15 cellular contexts compared by ENCODE assay signal in the genomic region with DNA sequence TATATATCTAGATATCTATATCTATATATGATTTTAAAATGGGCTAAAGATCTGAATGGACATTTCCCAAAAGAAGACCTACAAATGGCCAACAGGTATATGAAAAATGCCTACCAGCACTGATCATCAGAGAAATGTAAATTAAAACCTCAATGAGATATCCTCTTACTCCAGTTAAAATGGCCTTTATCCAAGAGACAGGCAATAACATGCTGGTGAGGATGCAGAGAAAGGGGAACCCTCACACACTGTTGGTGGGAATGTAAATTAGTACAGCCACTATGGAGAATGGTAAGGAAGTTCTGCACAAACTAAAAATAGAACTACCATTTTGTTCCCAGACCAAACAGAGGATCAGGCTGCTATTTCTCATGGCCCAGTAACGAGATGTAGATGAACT.
"Had no signal": no experiment of that assay in that cellular context is flagged by ENCODE, and none has a peak within 500 bp of the region (broad histone marks: within the 10 kb centered on the region; RNA-seq: fewer than 3 reads in every experiment).

No MANE protein-coding gene starts in this region.

- H3K36me3 ChIP-seq: heart left ventricle, left ventricle myocardium inferior, neutrophil, tibial nerve had no signal

- H3K9me3 Mint-ChIP-seq: stimulated activated naive B cell treated with anti-CD40 and anti-IgM and Interleukin-4, amounts not matched to agents 10 μg/mL and 1 μg/mL and 100 μg/mL, for 72 hours; stimulated activated naive CD8-positive, alpha-beta T cell treated with anti-CD3 and anti-CD28 coated beads, Interleukin-15, amount 100 ng/mL, for 72 hours had no signal

- H3K4me3 Mint-ChIP-seq: naive thymus-derived CD4-positive, alpha-beta T cell; stimulated activated naive B cell treated with anti-CD40 and anti-IgM and Interleukin-4, amounts not matched to agents 10 μg/mL and 1 μg/mL and 100 μg/mL, for 72 hours; stimulated activated naive CD8-positive, alpha-beta T cell treated with anti-CD3 and anti-CD28 coated beads, Interleukin-15, amount 100 ng/mL, for 72 hours had no signal

- H3K27me3 ChIP-seq: heart left ventricle, testis, tibial nerve had no signal

- DNase-seq: effector CD8-positive, alpha-beta T cell; heart left ventricle; hypothalamus; left ventricle myocardium inferior; mesendoderm; naive thymus-derived CD4-positive, alpha-beta T cell; stimulated activated CD4-positive, alpha-beta T cell treated with anti-CD3 and anti-CD28 coated beads, Interleukin-2, amount 100 ng/mL, for 24 hours; stimulated activated CD4-positive, alpha-beta T cell treated with anti-CD3 and anti-CD28 coated beads, Interleukin-4, amount 100 ng/mL, for 4 hours; stimulated activated naive B cell treated with anti-CD40 and anti-IgM and Interleukin-4, amounts not matched to agents 10 μg/mL and 1 μg/mL and 100 μg/mL, for 72 hours; stimulated activated naive CD8-positive, alpha-beta T cell treated with anti-CD3 and anti-CD28 coated beads, Interleukin-15, amount 100 ng/mL, for 72 hours; testis had no signal

- H3K9me3 ChIP-seq: heart left ventricle, left ventricle myocardium inferior, neutrophil, testis, tibial nerve had no signal

- H3K4me3 ChIP-seq: coronary artery, heart left ventricle, left ventricle myocardium inferior, lung, testis, tibial nerve had no signal

- H3K4me1 Mint-ChIP-seq: stimulated activated naive B cell treated with anti-CD40 and anti-IgM and Interleukin-4, amounts not matched to agents 10 μg/mL and 1 μg/mL and 100 μg/mL, for 72 hours had no signal

- H3K27ac Mint-ChIP-seq: naive thymus-derived CD4-positive, alpha-beta T cell; stimulated activated naive B cell treated with anti-CD40 and anti-IgM and Interleukin-4, amounts not matched to agents 10 μg/mL and 1 μg/mL and 100 μg/mL, for 72 hours; stimulated activated naive CD8-positive, alpha-beta T cell treated with anti-CD3 and anti-CD28 coated beads, Interleukin-15, amount 100 ng/mL, for 72 hours had no signal

- H3K36me3 Mint-ChIP-seq: naive thymus-derived CD4-positive, alpha-beta T cell; stimulated activated naive B cell treated with anti-CD40 and anti-IgM and Interleukin-4, amounts not matched to agents 10 μg/mL and 1 μg/mL and 100 μg/mL, for 72 hours had no signal

- H3K4me1 ChIP-seq: testis, tibial nerve had no signal

- H3K27ac ChIP-seq: coronary artery, heart left ventricle, neutrophil, testis, tibial nerve had no signal
